Comparison of ENCODE assay signal across 1 cellular context in genomic region chr2:44169155-44169898, GRCh38.
TF ChIP-seq lines count a peak whose summit lies in the region.

No MANE protein-coding gene starts in this region.

TF ChIP-seq in HepG2, 621 proteins besides CTCF, POLR2A, EP300 and RAD21 (continued from another document and continues in another):
- TF ChIP-seq, protein P1, sequence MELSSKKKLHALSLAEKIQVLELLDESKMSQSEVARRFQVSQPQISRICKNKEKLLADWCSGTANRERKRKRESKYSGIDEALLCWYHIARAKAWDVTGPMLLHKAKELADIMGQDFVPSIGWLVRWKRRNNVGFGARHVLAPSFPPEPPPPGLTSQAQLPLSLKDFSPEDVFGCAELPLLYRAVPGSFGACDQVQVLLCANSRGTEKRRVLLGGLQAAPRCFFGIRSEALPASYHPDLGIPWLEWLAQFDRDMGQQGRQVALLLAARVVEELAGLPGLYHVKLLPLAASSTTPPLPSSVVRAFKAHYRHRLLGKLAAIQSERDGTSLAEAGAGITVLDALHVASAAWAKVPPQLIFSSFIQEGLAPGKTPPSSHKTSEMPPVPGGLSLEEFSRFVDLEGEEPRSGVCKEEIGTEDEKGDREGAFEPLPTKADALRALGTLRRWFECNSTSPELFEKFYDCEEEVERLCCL (CRISPR knock-in tag; IDR thresholded peaks at IDR 0.05; ENCODE audit: borderline replicate concordance), result no peak
- TF ChIP-seq, protein P2, sequence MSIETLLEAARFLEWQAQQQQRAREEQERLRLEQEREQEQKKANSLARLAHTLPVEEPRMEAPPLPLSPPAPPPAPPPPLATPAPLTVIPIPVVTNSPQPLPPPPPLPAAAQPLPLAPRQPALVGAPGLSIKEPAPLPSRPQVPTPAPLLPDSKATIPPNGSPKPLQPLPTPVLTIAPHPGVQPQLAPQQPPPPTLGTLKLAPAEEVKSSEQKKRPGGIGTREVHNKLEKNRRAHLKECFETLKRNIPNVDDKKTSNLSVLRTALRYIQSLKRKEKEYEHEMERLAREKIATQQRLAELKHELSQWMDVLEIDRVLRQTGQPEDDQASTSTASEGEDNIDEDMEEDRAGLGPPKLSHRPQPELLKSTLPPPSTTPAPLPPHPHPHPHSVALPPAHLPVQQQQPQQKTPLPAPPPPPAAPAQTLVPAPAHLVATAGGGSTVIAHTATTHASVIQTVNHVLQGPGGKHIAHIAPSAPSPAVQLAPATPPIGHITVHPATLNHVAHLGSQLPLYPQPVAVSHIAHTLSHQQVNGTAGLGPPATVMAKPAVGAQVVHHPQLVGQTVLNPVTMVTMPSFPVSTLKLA (IDR thresholded peaks at IDR 0.05), result no peak
- TF ChIP-seq ARNT2 (CRISPR knock-in tag; IDR thresholded peaks at IDR 0.05; ENCODE audit: low read depth) (no peak), AGO1 (IDR thresholded peaks at IDR 0.05; ENCODE audit: low read depth, low read length, poor library complexity, severe bottlenecking) (no peak), SAFB2 (CRISPR knock-in tag; IDR thresholded peaks at IDR 0.05; ENCODE audit: borderline replicate concordance, low read depth) (no peak), ZNF629 (CRISPR knock-in tag; conservative IDR thresholded peaks at IDR 0.05) (no peak), ZNF564 (CRISPR knock-in tag; IDR thresholded peaks at IDR 0.05) (no peak), IKZF5 (CRISPR knock-in tag; IDR thresholded peaks at IDR 0.05) (0 out of 2 replicates have a peak, but pooled peaks have one; percentile 40), ZNF280D (CRISPR knock-in tag; IDR thresholded peaks at IDR 0.05) (no peak), SMAD3 (CRISPR knock-in tag; IDR thresholded peaks at IDR 0.05) (no peak), ZSCAN29 (CRISPR knock-in tag; conservative IDR thresholded peaks at IDR 0.05) (no peak), ZNF703 (CRISPR knock-in tag; IDR thresholded peaks at IDR 0.05; ENCODE audit: borderline replicate concordance) (no peak), IRF2 (CRISPR knock-in tag; IDR thresholded peaks at IDR 0.05) (no peak), RFX1 (IDR thresholded peaks at IDR 0.05) (no peak), ZNF282 (IDR thresholded peaks at IDR 0.05; ENCODE audit: partially characterized antibody) (no peak), ASH2L (IDR thresholded peaks at IDR 0.05; ENCODE audit: insufficient read length, low read depth, low read length) (peak; percentile 88), ZNF3 (CRISPR knock-in tag; IDR thresholded peaks at IDR 0.05) (no peak), SMC3 (IDR thresholded peaks at IDR 0.05; ENCODE audit: low read length) (no peak), KDM3A (CRISPR knock-in tag; IDR thresholded peaks at IDR 0.05; ENCODE audit: low read depth) (no peak), PHB2 (IDR thresholded peaks at IDR 0.05; ENCODE audit: partially characterized antibody) (no peak), ZNF674 (CRISPR knock-in tag; IDR thresholded peaks at IDR 0.05; ENCODE audit: low read depth) (no peak), HDAC1 (CRISPR knock-in tag; IDR thresholded peaks at IDR 0.05) (peak; percentile 58), CENPT (CRISPR knock-in tag; IDR thresholded peaks at IDR 0.05; ENCODE audit: low read depth) (no peak), RORA (CRISPR knock-in tag; IDR thresholded peaks at IDR 0.05) (no peak), ARNT (IDR thresholded peaks at IDR 0.05) (no peak), NFIB (CRISPR knock-in tag; IDR thresholded peaks at IDR 0.05; ENCODE audit: borderline replicate concordance) (no peak), FOXO4 (CRISPR knock-in tag; conservative IDR thresholded peaks at IDR 0.05) (no peak), ZNF24 (IDR thresholded peaks at IDR 0.05) (no peak)
- TF ChIP-seq, protein P3, sequence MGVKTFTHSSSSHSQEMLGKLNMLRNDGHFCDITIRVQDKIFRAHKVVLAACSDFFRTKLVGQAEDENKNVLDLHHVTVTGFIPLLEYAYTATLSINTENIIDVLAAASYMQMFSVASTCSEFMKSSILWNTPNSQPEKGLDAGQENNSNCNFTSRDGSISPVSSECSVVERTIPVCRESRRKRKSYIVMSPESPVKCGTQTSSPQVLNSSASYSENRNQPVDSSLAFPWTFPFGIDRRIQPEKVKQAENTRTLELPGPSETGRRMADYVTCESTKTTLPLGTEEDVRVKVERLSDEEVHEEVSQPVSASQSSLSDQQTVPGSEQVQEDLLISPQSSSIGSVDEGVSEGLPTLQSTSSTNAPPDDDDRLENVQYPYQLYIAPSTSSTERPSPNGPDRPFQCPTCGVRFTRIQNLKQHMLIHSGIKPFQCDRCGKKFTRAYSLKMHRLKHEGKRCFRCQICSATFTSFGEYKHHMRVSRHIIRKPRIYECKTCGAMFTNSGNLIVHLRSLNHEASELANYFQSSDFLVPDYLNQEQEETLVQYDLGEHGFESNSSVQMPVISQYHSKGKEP (CRISPR knock-in tag; IDR thresholded peaks at IDR 0.05), result no peak
- TF ChIP-seq, protein P4, sequence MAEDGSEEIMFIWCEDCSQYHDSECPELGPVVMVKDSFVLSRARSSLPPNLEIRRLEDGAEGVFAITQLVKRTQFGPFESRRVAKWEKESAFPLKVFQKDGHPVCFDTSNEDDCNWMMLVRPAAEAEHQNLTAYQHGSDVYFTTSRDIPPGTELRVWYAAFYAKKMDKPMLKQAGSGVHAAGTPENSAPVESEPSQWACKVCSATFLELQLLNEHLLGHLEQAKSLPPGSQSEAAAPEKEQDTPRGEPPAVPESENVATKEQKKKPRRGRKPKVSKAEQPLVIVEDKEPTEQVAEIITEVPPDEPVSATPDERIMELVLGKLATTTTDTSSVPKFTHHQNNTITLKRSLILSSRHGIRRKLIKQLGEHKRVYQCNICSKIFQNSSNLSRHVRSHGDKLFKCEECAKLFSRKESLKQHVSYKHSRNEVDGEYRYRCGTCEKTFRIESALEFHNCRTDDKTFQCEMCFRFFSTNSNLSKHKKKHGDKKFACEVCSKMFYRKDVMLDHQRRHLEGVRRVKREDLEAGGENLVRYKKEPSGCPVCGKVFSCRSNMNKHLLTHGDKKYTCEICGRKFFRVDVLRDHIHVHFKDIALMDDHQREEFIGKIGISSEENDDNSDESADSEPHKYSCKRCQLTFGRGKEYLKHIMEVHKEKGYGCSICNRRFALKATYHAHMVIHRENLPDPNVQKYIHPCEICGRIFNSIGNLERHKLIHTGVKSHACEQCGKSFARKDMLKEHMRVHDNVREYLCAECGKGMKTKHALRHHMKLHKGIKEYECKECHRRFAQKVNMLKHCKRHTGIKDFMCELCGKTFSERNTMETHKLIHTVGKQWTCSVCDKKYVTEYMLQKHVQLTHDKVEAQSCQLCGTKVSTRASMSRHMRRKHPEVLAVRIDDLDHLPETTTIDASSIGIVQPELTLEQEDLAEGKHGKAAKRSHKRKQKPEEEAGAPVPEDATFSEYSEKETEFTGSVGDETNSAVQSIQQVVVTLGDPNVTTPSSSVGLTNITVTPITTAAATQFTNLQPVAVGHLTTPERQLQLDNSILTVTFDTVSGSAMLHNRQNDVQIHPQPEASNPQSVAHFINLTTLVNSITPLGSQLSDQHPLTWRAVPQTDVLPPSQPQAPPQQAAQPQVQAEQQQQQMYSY (CRISPR knock-in tag; IDR thresholded peaks at IDR 0.05), result no peak
- TF ChIP-seq, protein P5, sequence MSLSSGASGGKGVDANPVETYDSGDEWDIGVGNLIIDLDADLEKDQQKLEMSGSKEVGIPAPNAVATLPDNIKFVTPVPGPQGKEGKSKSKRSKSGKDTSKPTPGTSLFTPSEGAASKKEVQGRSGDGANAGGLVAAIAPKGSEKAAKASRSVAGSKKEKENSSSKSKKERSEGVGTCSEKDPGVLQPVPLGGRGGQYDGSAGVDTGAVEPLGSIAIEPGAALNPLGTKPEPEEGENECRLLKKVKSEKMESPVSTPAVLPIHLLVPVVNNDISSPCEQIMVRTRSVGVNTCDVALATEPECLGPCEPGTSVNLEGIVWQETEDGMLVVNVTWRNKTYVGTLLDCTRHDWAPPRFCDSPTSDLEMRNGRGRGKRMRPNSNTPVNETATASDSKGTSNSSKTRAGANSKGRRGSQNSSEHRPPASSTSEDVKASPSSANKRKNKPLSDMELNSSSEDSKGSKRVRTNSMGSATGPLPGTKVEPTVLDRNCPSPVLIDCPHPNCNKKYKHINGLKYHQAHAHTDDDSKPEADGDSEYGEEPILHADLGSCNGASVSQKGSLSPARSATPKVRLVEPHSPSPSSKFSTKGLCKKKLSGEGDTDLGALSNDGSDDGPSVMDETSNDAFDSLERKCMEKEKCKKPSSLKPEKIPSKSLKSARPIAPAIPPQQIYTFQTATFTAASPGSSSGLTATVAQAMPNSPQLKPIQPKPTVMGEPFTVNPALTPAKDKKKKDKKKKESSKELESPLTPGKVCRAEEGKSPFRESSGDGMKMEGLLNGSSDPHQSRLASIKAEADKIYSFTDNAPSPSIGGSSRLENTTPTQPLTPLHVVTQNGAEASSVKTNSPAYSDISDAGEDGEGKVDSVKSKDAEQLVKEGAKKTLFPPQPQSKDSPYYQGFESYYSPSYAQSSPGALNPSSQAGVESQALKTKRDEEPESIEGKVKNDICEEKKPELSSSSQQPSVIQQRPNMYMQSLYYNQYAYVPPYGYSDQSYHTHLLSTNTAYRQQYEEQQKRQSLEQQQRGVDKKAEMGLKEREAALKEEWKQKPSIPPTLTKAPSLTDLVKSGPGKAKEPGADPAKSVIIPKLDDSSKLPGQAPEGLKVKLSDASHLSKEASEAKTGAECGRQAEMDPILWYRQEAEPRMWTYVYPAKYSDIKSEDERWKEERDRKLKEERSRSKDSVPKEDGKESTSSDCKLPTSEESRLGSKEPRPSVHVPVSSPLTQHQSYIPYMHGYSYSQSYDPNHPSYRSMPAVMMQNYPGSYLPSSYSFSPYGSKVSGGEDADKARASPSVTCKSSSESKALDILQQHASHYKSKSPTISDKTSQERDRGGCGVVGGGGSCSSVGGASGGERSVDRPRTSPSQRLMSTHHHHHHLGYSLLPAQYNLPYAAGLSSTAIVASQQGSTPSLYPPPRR (CRISPR knock-in tag; IDR thresholded peaks at IDR 0.05; ENCODE audit: borderline replicate concordance), result no peak
- TF ChIP-seq, protein P6, sequence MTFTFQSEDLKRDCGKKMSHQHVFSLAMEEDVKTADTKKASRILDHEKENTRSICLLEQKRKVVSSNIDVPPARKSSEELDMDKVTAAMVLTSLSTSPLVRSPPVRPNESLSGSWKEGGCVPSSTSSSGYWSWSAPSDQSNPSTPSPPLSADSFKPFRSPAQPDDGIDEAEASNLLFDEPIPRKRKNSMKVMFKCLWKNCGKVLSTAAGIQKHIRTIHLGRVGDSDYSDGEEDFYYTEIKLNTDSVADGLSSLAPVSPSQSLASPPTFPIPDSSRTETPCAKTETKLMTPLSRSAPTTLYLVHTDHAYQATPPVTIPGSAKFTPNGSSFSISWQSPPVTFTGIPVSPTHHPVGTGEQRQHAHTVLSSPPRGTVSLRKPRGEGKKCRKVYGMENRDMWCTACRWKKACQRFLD (CRISPR knock-in tag; IDR thresholded peaks at IDR 0.05; ENCODE audit: borderline replicate concordance), result no peak
- TF ChIP-seq, protein P7, sequence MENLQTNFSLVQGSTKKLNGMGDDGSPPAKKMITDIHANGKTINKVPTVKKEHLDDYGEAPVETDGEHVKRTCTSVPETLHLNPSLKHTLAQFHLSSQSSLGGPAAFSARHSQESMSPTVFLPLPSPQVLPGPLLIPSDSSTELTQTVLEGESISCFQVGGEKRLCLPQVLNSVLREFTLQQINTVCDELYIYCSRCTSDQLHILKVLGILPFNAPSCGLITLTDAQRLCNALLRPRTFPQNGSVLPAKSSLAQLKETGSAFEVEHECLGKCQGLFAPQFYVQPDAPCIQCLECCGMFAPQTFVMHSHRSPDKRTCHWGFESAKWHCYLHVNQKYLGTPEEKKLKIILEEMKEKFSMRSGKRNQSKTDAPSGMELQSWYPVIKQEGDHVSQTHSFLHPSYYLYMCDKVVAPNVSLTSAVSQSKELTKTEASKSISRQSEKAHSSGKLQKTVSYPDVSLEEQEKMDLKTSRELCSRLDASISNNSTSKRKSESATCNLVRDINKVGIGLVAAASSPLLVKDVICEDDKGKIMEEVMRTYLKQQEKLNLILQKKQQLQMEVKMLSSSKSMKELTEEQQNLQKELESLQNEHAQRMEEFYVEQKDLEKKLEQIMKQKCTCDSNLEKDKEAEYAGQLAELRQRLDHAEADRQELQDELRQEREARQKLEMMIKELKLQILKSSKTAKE (CRISPR knock-in tag; IDR thresholded peaks at IDR 0.05; ENCODE audit: borderline replicate concordance), result no peak
- TF ChIP-seq, protein P8, sequence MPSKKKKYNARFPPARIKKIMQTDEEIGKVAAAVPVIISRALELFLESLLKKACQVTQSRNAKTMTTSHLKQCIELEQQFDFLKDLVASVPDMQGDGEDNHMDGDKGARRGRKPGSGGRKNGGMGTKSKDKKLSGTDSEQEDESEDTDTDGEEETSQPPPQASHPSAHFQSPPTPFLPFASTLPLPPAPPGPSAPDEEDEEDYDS (CRISPR knock-in tag; IDR thresholded peaks at IDR 0.05), result no peak
